Comparison of ENCODE assay signal across 26 cellular contexts in genomic region chr4:3744901-3745300, GRCh38. TPM values are rescaled to one million over a fixed set of nuclear protein-coding genes. Genes with fewer than 3 reads are reported as not detected.
"Had no signal": no experiment of that assay in that cellular context is flagged by ENCODE, and none has a peak within 500 bp of the region (broad histone marks: within the 10 kb centered on the region; RNA-seq: fewer than 3 reads in every experiment).

No MANE protein-coding gene starts in this region.

- DNase-seq: activated B cell treated with CpG ODN at 0.5 μM for 24 hours; activated CD4-positive, alpha-beta T cell treated with anti-CD3 and anti-CD28 coated beads, Interleukin-2, amount 50 U/mL, for 1 hour; activated CD8-positive, alpha-beta T cell treated with anti-CD3 and anti-CD28 coated beads for 36 hours; activated T-cell treated with anti-CD3 and anti-CD28 coated beads, Interleukin-2, amount 50 U/mL, for 48 hours; effector memory CD4-positive, alpha-beta T cell; erythroblast; gastrocnemius medialis; left cardiac atrium; mammary epithelial cell; ovary; stimulated activated CD4-positive, alpha-beta T cell treated with anti-CD3 and anti-CD28 coated beads, Interleukin-12 subunit alpha, Interleukin-12 subunit beta, amount 100 ng/mL, for 4 hours; stimulated activated CD4-positive, alpha-beta T cell treated with anti-CD3 and anti-CD28 coated beads, Interleukin-4, amount 100 ng/mL, for 1 hour; stimulated activated naive CD8-positive, alpha-beta T cell treated with anti-CD3 and anti-CD28 coated beads, Interleukin-15, Interleukin-2, amounts not matched to agents 100 U/mL and 50 U/mL, for 24 hours; T-helper 17 cell; testis; uterus had no signal

- H3K9me3 Mint-ChIP-seq: type B pancreatic cell had no signal

- H3K36me3 ChIP-seq: gastrocnemius medialis, ovary, uterus had no signal

- FAIRE-seq: colon, keratinocyte had no signal

- H3K36me3 Mint-ChIP-seq: type B pancreatic cell had no signal

- ATAC-seq: activated CD8-positive, alpha-beta T cell treated with anti-CD3 and anti-CD28 coated beads for 36 hours; activated naive CD4-positive, alpha-beta T cell treated with anti-CD3 and anti-CD28 coated beads, Interleukin-2, amount 50 U/mL, for 72 hours; gastrocnemius medialis; left cardiac atrium; sciatic nerve; stimulated activated naive CD8-positive, alpha-beta T cell treated with anti-CD3 and anti-CD28 coated beads, Interleukin-15, Interleukin-2, amounts not matched to agents 100 U/mL and 50 U/mL, for 24 hours; T-helper 17 cell had no signal

- H3K79me2 ChIP-seq: hepatocyte had no signal

- H3K27me3 ChIP-seq: ovary, testis, uterus had no signal

- H3K27ac ChIP-seq: gastrocnemius medialis, hepatocyte, ovary, skin epidermis, testis, uterus had no signal

- H3K4me1 ChIP-seq: gastrocnemius medialis, testis, uterus had no signal

- H3K4me3 ChIP-seq: gastrocnemius medialis, hepatocyte, ovary, skin epidermis, uterus had no signal

- H2AFZ ChIP-seq: hepatocyte had no signal

- H3K9me3 ChIP-seq: gastrocnemius medialis, testis, uterus had no signal

- H3K27ac Mint-ChIP-seq: activated B cell treated with CpG ODN at 0.5 μM for 24 hours; activated CD8-positive, alpha-beta T cell treated with anti-CD3 and anti-CD28 coated beads for 36 hours; activated naive CD4-positive, alpha-beta T cell treated with anti-CD3 and anti-CD28 coated beads, Interleukin-2, amount 50 U/mL, for 72 hours; activated T-helper 2 cell treated with anti-CD3 and anti-CD28 coated beads, Interferon-gamma antibody, Interleukin-2, Interleukin-4, amounts not matched to agents 10 μg/mL and 5 μg/mL and 100 μg/mL, durations not matched to agents 14 hours and 24 hours and 36 hours; nephron; progenitor cell of endocrine pancreas; T-helper 17 cell; type B pancreatic cell had no signal

- H3K4me3 Mint-ChIP-seq: activated B cell treated with CpG ODN at 0.5 μM for 24 hours; activated CD8-positive, alpha-beta T cell treated with anti-CD3 and anti-CD28 coated beads for 36 hours; T-helper 17 cell; type B pancreatic cell had no signal

- H3K4me2 ChIP-seq: hepatocyte had no signal

RNA-seq across cellular contexts. Expression of gene ADRA2C, which starts 21.3 kb away (rescaled TPM):
- total RNA-seq: activated B cell treated with CpG ODN at 0.5 μM for 24 hours; activated T-helper 2 cell treated with anti-CD3 and anti-CD28 coated beads, Interferon-gamma antibody, Interleukin-2, Interleukin-4, amounts not matched to agents 10 μg/mL and 5 μg/mL and 100 μg/mL, durations not matched to agents 14 hours and 24 hours and 36 hours; T-helper 17 cell had no signal
